Comparison of ENCODE assay signal across 2 cellular contexts in genomic region chr2:112908559-112908958, GRCh38. TPM values are rescaled to one million over a fixed set of nuclear protein-coding genes. Genes with fewer than 3 reads are reported as not detected.
"Had no signal": no experiment of that assay in that cellular context is flagged by ENCODE, and none has a peak within 500 bp of the region (broad histone marks: within the 10 kb centered on the region; RNA-seq: fewer than 3 reads in every experiment).

No MANE protein-coding gene starts in this region.

RNA-seq across cellular contexts. Expression of gene IL37, which starts 2.4 kb away (rescaled TPM):
- total RNA-seq: MCF 10A, NCI-H460 had no signal
